In the genomic region with DNA sequence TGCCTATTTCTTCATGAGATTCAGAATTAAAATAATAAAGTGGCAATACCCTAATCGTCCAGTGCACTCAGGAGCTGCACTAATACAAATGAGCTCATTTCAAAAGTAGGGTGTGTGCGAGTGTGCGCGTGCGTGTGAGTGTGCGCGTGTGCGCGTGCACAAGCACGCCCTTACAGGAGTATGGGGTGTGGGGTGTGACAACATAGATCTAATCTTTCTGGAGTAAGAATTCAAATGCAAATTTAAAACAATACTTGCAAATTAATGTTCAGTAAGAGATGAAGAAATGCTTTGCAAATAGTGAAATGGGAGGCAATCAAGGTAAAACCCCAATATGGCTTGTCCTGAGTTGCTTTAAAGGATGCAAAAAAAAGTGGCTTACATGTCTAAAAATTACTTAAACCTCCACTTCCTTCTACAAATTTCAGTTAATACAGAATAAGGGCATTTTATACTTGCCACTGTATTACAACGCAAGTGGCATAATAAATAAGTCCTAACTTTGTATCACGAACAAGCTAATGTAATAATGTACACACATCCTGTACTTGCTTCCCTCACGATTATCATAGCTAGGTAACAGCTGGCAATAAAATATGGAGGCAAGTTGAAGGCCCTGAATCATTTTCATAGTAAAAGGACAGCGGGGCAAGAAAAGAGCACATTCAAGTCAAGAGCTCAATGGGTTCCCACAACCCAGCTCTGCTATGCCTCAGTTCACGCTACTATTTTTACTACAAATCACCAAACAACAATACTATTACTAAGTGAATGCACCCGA, we compare ENCODE assay signal across 7 cellular contexts. TPM values are rescaled to one million over a fixed set of nuclear protein-coding genes. Genes with fewer than 3 reads are reported as not detected.
DNase-seq lines count a peak whose midpoint lies in the region; ATAC-seq and TF ChIP-seq lines count a peak whose summit lies in the region.
"Not testable (repeated sequence)": the region's sequence is repeated elsewhere in the genome, so short reads cannot be mapped to it uniquely, and the experiment has no call there.

No MANE protein-coding gene starts in this region.

- H3K36me3 ChIP-seq in SK-N-SH (replicated peaks in 1 of 2; ENCODE audit: control insufficient read depth in 1 of 2, insufficient read depth in 2 of 2, low read length in 1 of 2); mesendoderm (ENCODE audit: control insufficient read depth, insufficient read depth, low read length): not testable (repeated sequence)

- H3K56ac ChIP-seq in mesendoderm (ENCODE audit: low read length), result peak overlapping the region; percentile 86

- TF ChIP-seq CTCF in SK-N-SH (IDR thresholded peaks at IDR 0.05), result peak; percentile 23; the same call in 1 of the 2 replicates

- peak overlapping the region; percentile 86 to 98 for H3K4me3 ChIP-seq in SK-N-SH (ENCODE audit: low read depth in 2 of 2, low read length in 1 of 2)
- not testable (repeated sequence) for H3K4me3 ChIP-seq in mesendoderm (ENCODE audit: low read length)

- H4K8ac ChIP-seq in mesendoderm (ENCODE audit: low read depth, low read length), result not testable (repeated sequence)

- H2AK5ac ChIP-seq in mesendoderm (ENCODE audit: low read length), result not testable (repeated sequence)

- H3K9ac ChIP-seq in SK-N-SH (peak overlapping the region; percentile 80), mesendoderm (ENCODE audit: low read length) (peak overlapping the region; percentile 63)

- H3K27me3 ChIP-seq in SK-N-SH (ENCODE audit: insufficient read depth); mesendoderm (ENCODE audit: insufficient read depth, low read length, poor library complexity): not testable (repeated sequence)

- not testable (repeated sequence) for H2BK15ac ChIP-seq in mesendoderm (replicated peaks; ENCODE audit: low read depth)

- not testable (repeated sequence) for H3K9me3 ChIP-seq in SK-N-SH

- not testable (repeated sequence) for H3K9me2 ChIP-seq in SK-N-SH

- peaks cover 60% of the 10 kb centered on the region for H4K20me1 ChIP-seq in SK-N-SH (ENCODE audit: insufficient read depth)

- H3K4me1 ChIP-seq in SK-N-SH (ENCODE audit: control insufficient read depth in 1 of 2, insufficient read depth in 2 of 2, low read depth in 1 of 2, low read length in 1 of 2), result peaks cover 11% of the 10 kb centered on the region in 2 experiments
- not testable (repeated sequence) for H3K4me1 ChIP-seq in mesendoderm (ENCODE audit: control insufficient read depth, low read depth, low read length)

- H2AFZ ChIP-seq in SK-N-SH (ENCODE audit: low read depth), result not testable (repeated sequence)

- H3K4me2 ChIP-seq in SK-N-SH (peak overlapping the region; percentile 96), mesendoderm (ENCODE audit: low read length) (peak overlapping the region; percentile 55)

- peaks cover 66% of the 10 kb centered on the region for H3K79me2 ChIP-seq in SK-N-SH (ENCODE audit: insufficient read depth)
- peaks cover 25% of the 10 kb centered on the region for H3K79me2 ChIP-seq in mesendoderm (ENCODE audit: control insufficient read depth, insufficient read depth, low read length)

- peaks cover 18% of the 10 kb centered on the region for H3F3A ChIP-seq in SK-N-SH (replicated peaks; ENCODE audit: insufficient read depth)

- not testable (repeated sequence) for H4K5ac ChIP-seq in mesendoderm (ENCODE audit: low read length)

- CTCF ChIA-PET in SK-N-SH (lab: Yijun Ruan, JAX), result interaction anchor here (0.7 to 2.8 kb wide), 6 partner anchors 12 to 273 kb away, joined by 3 to 9 read pairs (median 4); no protein-coding TSS in a partner anchor

- TF ChIP-seq RAD21 in SK-N-SH (IDR thresholded peaks at IDR 0.05; ENCODE audit: low read length), result not testable (repeated sequence)

- H2BK120ac ChIP-seq in mesendoderm (ENCODE audit: low read depth, low read length), result not testable (repeated sequence)

- DNase-seq in SK-N-SH, mesendoderm: not testable (repeated sequence)
- peak; percentile 88 for DNase-seq in activated effector memory CD4-positive, alpha-beta T cell treated with anti-CD3 and anti-CD28 coated beads, Interleukin-2, amount 50 U/mL, for 16 hours
- peak; percentile 33 to 36 for DNase-seq in stimulated activated CD4-positive, alpha-beta T cell treated with anti-CD3 and anti-CD28 coated beads, Interleukin-1b, Interleukin-23, amount 100 ng/mL, for 4 hours (ENCODE audit: low read depth in 2 of 2)

- H3K18ac ChIP-seq in mesendoderm (ENCODE audit: low read length), result not testable (repeated sequence)

- 17% methylated on average over 16 of the region's 16 CpGs for WGBS in SK-N-SH (ENCODE audit: low lambda C conversion rate)
- WGBS in mesendoderm (ENCODE audit: extremely low coverage, insufficient coverage, low lambda C conversion rate), result no CpG with 5 or more reads among the region's 16 CpGs

- ATAC-seq in GM18868 (IDR thresholded peaks at IDR 0.05; ENCODE audit: unreplicated experiment) (peak; percentile 22), HG03103 (IDR thresholded peaks at IDR 0.05; ENCODE audit: low read depth, unreplicated experiment) (peak; percentile 20), esophagus mucosa (peak; percentile 76)

- H3K4ac ChIP-seq in mesendoderm (ENCODE audit: low read depth, low read length), result not testable (repeated sequence)

- H2BK5ac ChIP-seq in mesendoderm (ENCODE audit: low read length), result not testable (repeated sequence)

- TF ChIP-seq EP300 in SK-N-SH (IDR thresholded peaks at IDR 0.05; ENCODE audit: borderline replicate concordance in 1 of 2, low read depth in 1 of 2, low read length in 1 of 2), result not testable (repeated sequence)

- POLR2A ChIA-PET in SK-N-SH (lab: Yijun Ruan, JAX), result interaction anchor here (0.6 to 1.2 kb wide), 3 partner anchors 12 to 31 kb away, joined by 3 to 4 read pairs (median 3); no protein-coding TSS in a partner anchor

- not testable (repeated sequence) for H3K23ac ChIP-seq in mesendoderm (ENCODE audit: low read length)

- peak overlapping the region; percentile 69 to 87 for H3K27ac ChIP-seq in SK-N-SH (ENCODE audit: low read depth in 2 of 2, low read length in 1 of 2)
- H3K27ac ChIP-seq in mesendoderm (ENCODE audit: low read depth, low read length), result not testable (repeated sequence)

- not testable (repeated sequence) for H3K79me1 ChIP-seq in mesendoderm (ENCODE audit: low read length)

TF ChIP-seq in SK-N-SH, 30 proteins besides CTCF, POLR2A, EP300 and RAD21:
- TF ChIP-seq NRF1 (IDR thresholded peaks at IDR 0.05; ENCODE audit: low read depth, low read length) (peak; percentile 49; the same call in 1 of the 2 replicates), RCOR1 (IDR thresholded peaks at IDR 0.05; ENCODE audit: low read length) (0 out of 2 replicates have a peak, but pooled peaks have one; percentile 21), MXI1 (IDR thresholded peaks at IDR 0.05; ENCODE audit: low read depth, low read length) (peak; percentile 52; the same call in 1 of the 2 replicates)

RNA-seq across cellular contexts. Expression of a gene that starts 1.9 kb away (rescaled TPM):
- polyA plus RNA-seq in SK-N-SH (2012; rRNA removed), result 8.0 and 9.7 TPM in 2 replicates
- polyA plus RNA-seq in SK-N-SH (2012; cell fraction: cytosol; rRNA removed), result 7.1 and 8.4 TPM in 2 replicates
- 14.7 and 25.2 TPM in 2 replicates for polyA plus RNA-seq in SK-N-SH (2012; cell fraction: nucleus; rRNA removed)
- total RNA-seq in esophagus mucosa, result 48.2 TPM
- 5.2 TPM for polyA plus RNA-seq in mesendoderm (2013, experiment 1 of 2)
- polyA plus RNA-seq in mesendoderm (2013, experiment 2 of 2), result 5.1 TPM

Comparison
In these comparisons a context has a peak if more than half of its experiments do, and no peak if none do; other contexts are left out.
1. ATAC-seq: peak in every context shown above with its lines; median percentile 76 in esophagus mucosa; 22 in GM18868; 20 in HG03103.